ENCODE assay signal across 15 cellular contexts in genomic region chr2:120856421-120856862, GRCh38.
DNase-seq lines count a peak whose midpoint lies in the region; ATAC-seq, FAIRE-seq and TF ChIP-seq lines count a peak whose summit lies in the region.
"Had no signal": no experiment of that assay in that cellular context is flagged by ENCODE, and none has a peak within 500 bp of the region (broad histone marks: within the 10 kb centered on the region; RNA-seq: fewer than 3 reads in every experiment).

No MANE protein-coding gene starts in this region.

- peaks cover 2% of the 10 kb centered on the region for H3K9me3 Mint-ChIP-seq in astrocyte (ENCODE audit: unreplicated experiment)
- H3K9me3 Mint-ChIP-seq: activated naive CD8-positive, alpha-beta T cell treated with anti-CD3 and anti-CD28 coated beads for 36 hours; stimulated activated naive CD8-positive, alpha-beta T cell treated with anti-CD3 and anti-CD28 coated beads, Interleukin-15, Interleukin-2, amounts not matched to agents 100 ng/mL and 50 ng/mL, for 24 hours had no signal

- ATAC-seq in thoracic aorta (ENCODE audit: insufficient number of reproducible peaks, low FRiP score, low read depth) (no peak), GM19455 (IDR thresholded peaks at IDR 0.05; ENCODE audit: unreplicated experiment) (no peak), HG02642 (IDR thresholded peaks at IDR 0.05; ENCODE audit: poor library complexity, unreplicated experiment) (no peak)

- TF ChIP-seq CTCF in astrocyte (IDR thresholded peaks at IDR 0.05; ENCODE audit: insufficient read depth, low read depth, low read length) (peak; percentile 25), thoracic aorta (IDR thresholded peaks at IDR 0.05) (peak; percentile 32)

- H3K27me3 ChIP-seq in H7 (ENCODE audit: control insufficient read depth, insufficient read depth, low read length) (no peaks in the 10 kb centered on the region), astrocyte (ENCODE audit: insufficient read depth, low read length) (no peaks in the 10 kb centered on the region), thoracic aorta (replicated peaks; ENCODE audit: insufficient read depth) (no peaks in the 10 kb centered on the region)

- H3K36me3 Mint-ChIP-seq in astrocyte (ENCODE audit: low read depth, unreplicated experiment), result peaks cover 13% of the 10 kb centered on the region
- H3K36me3 Mint-ChIP-seq: activated naive CD8-positive, alpha-beta T cell treated with anti-CD3 and anti-CD28 coated beads for 36 hours; IgD-negative memory B cell had no signal

- DNase-seq in H7 (peak; percentile 89), astrocyte (ENCODE audit: low read depth) (peak; percentile 63), islet precursor cell (peak; percentile 97), thoracic aorta (ENCODE audit: low spot score) (no peak), HUDEP-2 (lab: John Stamatoyannopoulos, UW; ENCODE audit: unreplicated experiment in 76 of 76) (no peak)
- DNase-seq: activated CD4-positive, alpha-beta T cell treated with anti-CD3 and anti-CD28 coated beads for 4 hours; activated naive CD8-positive, alpha-beta T cell treated with anti-CD3 and anti-CD28 coated beads for 36 hours; GF-D8; midbrain; SHP77 treated with DMSO at 0.1 percent for 48 hours had no signal

- no peaks in the 10 kb centered on the region for H3K27me3 Mint-ChIP-seq in astrocyte (ENCODE audit: low read depth, unreplicated experiment)
- H3K27me3 Mint-ChIP-seq: activated naive CD8-positive, alpha-beta T cell treated with anti-CD3 and anti-CD28 coated beads for 36 hours; stimulated activated naive CD8-positive, alpha-beta T cell treated with anti-CD3 and anti-CD28 coated beads, Interleukin-15, Interleukin-2, amounts not matched to agents 100 ng/mL and 50 ng/mL, for 24 hours had no signal

- H3K4me1 Mint-ChIP-seq in astrocyte (ENCODE audit: low read depth, unreplicated experiment), result peaks cover 42% of the 10 kb centered on the region
- H3K4me1 Mint-ChIP-seq: activated naive CD8-positive, alpha-beta T cell treated with anti-CD3 and anti-CD28 coated beads for 36 hours; IgD-negative memory B cell had no signal

- H3K4me3 Mint-ChIP-seq in astrocyte (ENCODE audit: unreplicated experiment), result no peak overlapping the region
- H3K4me3 Mint-ChIP-seq: activated naive CD8-positive, alpha-beta T cell treated with anti-CD3 and anti-CD28 coated beads for 36 hours; IgD-negative memory B cell; stimulated activated naive CD8-positive, alpha-beta T cell treated with anti-CD3 and anti-CD28 coated beads, Interleukin-15, Interleukin-2, amounts not matched to agents 100 ng/mL and 50 ng/mL, for 24 hours had no signal

- no peak overlapping the region for H3K27ac ChIP-seq in astrocyte (ENCODE audit: low read depth, low read length)
- no peak overlapping the region for H3K27ac ChIP-seq in thoracic aorta

- H3K9ac ChIP-seq in astrocyte (ENCODE audit: low read length), result no peak overlapping the region

- H4K20me1 ChIP-seq in astrocyte (ENCODE audit: insufficient read depth, low read length), result peaks cover 66% of the 10 kb centered on the region

- peak overlapping the region; percentile 91 for H3K27ac Mint-ChIP-seq in astrocyte (ENCODE audit: unreplicated experiment)
- H3K27ac Mint-ChIP-seq: activated naive CD8-positive, alpha-beta T cell treated with anti-CD3 and anti-CD28 coated beads for 36 hours; IgD-negative memory B cell; stimulated activated naive CD8-positive, alpha-beta T cell treated with anti-CD3 and anti-CD28 coated beads, Interleukin-15, Interleukin-2, amounts not matched to agents 100 ng/mL and 50 ng/mL, for 24 hours had no signal

- H3K4me1 ChIP-seq in astrocyte (ENCODE audit: insufficient read depth, low read length) (peaks cover 17% of the 10 kb centered on the region), thoracic aorta (ENCODE audit: control insufficient read depth in 1 of 2, low read depth in 2 of 2) (no peaks in the 10 kb centered on the region)

- H3K79me2 ChIP-seq in astrocyte (ENCODE audit: insufficient read depth, low read length), result peaks cover 52% of the 10 kb centered on the region

- FAIRE-seq in astrocyte (lab: Jason Lieb, UNC), result no peak
- FAIRE-seq: endothelial cell of umbilical vein had no signal

- no peak overlapping the region for H3K4me2 ChIP-seq in astrocyte (ENCODE audit: low read length)

- H3K9me3 ChIP-seq in astrocyte (ENCODE audit: insufficient read depth, low read depth, low read length) (no peaks in the 10 kb centered on the region), thoracic aorta (no peaks in the 10 kb centered on the region)

- no peak overlapping the region for H2AFZ ChIP-seq in astrocyte (ENCODE audit: low read depth, low read length)

- no peak overlapping the region for H3K4me3 ChIP-seq in H7 (ENCODE audit: insufficient read depth, low read depth, low read length)
- no peak overlapping the region for H3K4me3 ChIP-seq in astrocyte (ENCODE audit: insufficient read depth, low read depth, low read length)
- no peak overlapping the region for H3K4me3 ChIP-seq in thoracic aorta

- no peaks in the 10 kb centered on the region for H3K36me3 ChIP-seq in H7 (replicated peaks; ENCODE audit: control insufficient read depth, insufficient read depth, low read length)
- H3K36me3 ChIP-seq in astrocyte (ENCODE audit: insufficient read depth, low read length), result no peaks in the 10 kb centered on the region
- no peaks in the 10 kb centered on the region for H3K36me3 ChIP-seq in thoracic aorta

Comparison
In these comparisons a context has a peak if more than half of its experiments do, and no peak if none do; other contexts are left out.
1. DNase-seq: peak in H7 (single experiment), astrocyte (single experiment) and islet precursor cell (single experiment); none in thoracic aorta (single experiment) and HUDEP-2 (0 of 76).